In genomic region chr4:1952719-1953118, GRCh38 we compare ENCODE assay signal across 28 cellular contexts.
"Had no signal": no experiment of that assay in that cellular context is flagged by ENCODE, and none has a peak within 500 bp of the region (broad histone marks: within the 10 kb centered on the region; RNA-seq: fewer than 3 reads in every experiment).

No MANE protein-coding gene starts in this region.

- H3K4me3 ChIP-seq: gastroesophageal sphincter, neural progenitor cell, skin epidermis, stomach, thyroid gland, upper lobe of left lung, vagina had no signal

- H3K4me3 Mint-ChIP-seq: activated naive CD4-positive, alpha-beta T cell treated with anti-CD3 and anti-CD28 coated beads, Interleukin-2, amount 50 U/mL, for 24 hours; activated naive CD8-positive, alpha-beta T cell treated with anti-CD3 and anti-CD28 coated beads, Interleukin-2, amount 50 U/mL, for 24 hours; effector memory CD8-positive, alpha-beta T cell; immature natural killer cell; naive thymus-derived CD8-positive, alpha-beta T cell; neural progenitor cell; T-helper 17 cell had no signal

- DNase-seq: activated CD4-positive, alpha-beta T cell treated with anti-CD3 and anti-CD28 coated beads for 48 hours; activated CD4-positive, alpha-beta T cell treated with anti-CD3 and anti-CD28 coated beads, Interleukin-2, amount 50 U/mL, for 48 hours; activated CD8-positive, alpha-beta memory T cell treated with anti-CD3 and anti-CD28 coated beads for 24 hours; activated gamma-delta T cell treated with Interleukin-2 at 50 U/mL for 16 hours; activated naive CD8-positive, alpha-beta T cell treated with anti-CD3 and anti-CD28 coated beads, Interleukin-2, amount 50 U/mL, for 24 hours; amygdala; cortex of kidney; effector memory CD8-positive, alpha-beta T cell; erythroblast; hypothalamus; immature natural killer cell; midbrain; naive thymus-derived CD8-positive, alpha-beta T cell; stimulated activated CD4-positive, alpha-beta T cell treated with anti-CD3 and anti-CD28 coated beads, Interleukin-12 subunit alpha, Interleukin-12 subunit beta, amount 100 ng/mL, for 4 hours; stimulated activated CD4-positive, alpha-beta T cell treated with anti-CD3 and anti-CD28 coated beads, Interleukin-4, amount 100 ng/mL, for 1 hour; stomach; T-helper 17 cell; T1000; thyroid gland; WERI-Rb-1 had no signal

- H3K4me1 ChIP-seq: gastroesophageal sphincter, neural progenitor cell, thyroid gland, vagina had no signal

- H3K36me3 ChIP-seq: neural progenitor cell had no signal

- ATAC-seq: activated CD4-positive, CD25-positive, alpha-beta regulatory T cell treated with anti-CD3 and anti-CD28 coated beads, Interleukin-2, amount 50 U/mL, for 24 hours; activated naive CD8-positive, alpha-beta T cell treated with anti-CD3 and anti-CD28 coated beads, Interleukin-2, amount 50 U/mL, for 24 hours; effector memory CD8-positive, alpha-beta T cell; gastroesophageal sphincter; naive thymus-derived CD8-positive, alpha-beta T cell; sciatic nerve; T-helper 17 cell had no signal

- H3K27ac Mint-ChIP-seq: activated naive CD4-positive, alpha-beta T cell treated with anti-CD3 and anti-CD28 coated beads, Interleukin-2, amount 50 U/mL, for 24 hours; activated naive CD8-positive, alpha-beta T cell treated with anti-CD3 and anti-CD28 coated beads, Interleukin-2, amount 50 U/mL, for 24 hours; immature natural killer cell; naive thymus-derived CD8-positive, alpha-beta T cell; neural progenitor cell; T-helper 17 cell had no signal

- H3K9me3 Mint-ChIP-seq: activated naive CD4-positive, alpha-beta T cell treated with anti-CD3 and anti-CD28 coated beads, Interleukin-2, amount 50 U/mL, for 24 hours; activated naive CD8-positive, alpha-beta T cell treated with anti-CD3 and anti-CD28 coated beads, Interleukin-2, amount 50 U/mL, for 24 hours; effector memory CD8-positive, alpha-beta T cell; immature natural killer cell; naive thymus-derived CD8-positive, alpha-beta T cell; neural progenitor cell had no signal

- H3K9ac ChIP-seq: neural progenitor cell had no signal

- H3K27me3 ChIP-seq: gastroesophageal sphincter, neural progenitor cell, stomach, thyroid gland, upper lobe of left lung, vagina had no signal

- H3K27ac ChIP-seq: gastroesophageal sphincter, neural progenitor cell, skin epidermis, stomach, thyroid gland, upper lobe of left lung, vagina, WERI-Rb-1 had no signal

- H3K4me1 Mint-ChIP-seq: activated naive CD4-positive, alpha-beta T cell treated with anti-CD3 and anti-CD28 coated beads, Interleukin-2, amount 50 U/mL, for 24 hours; activated naive CD8-positive, alpha-beta T cell treated with anti-CD3 and anti-CD28 coated beads, Interleukin-2, amount 50 U/mL, for 24 hours; neural progenitor cell; T-helper 17 cell had no signal

- H3K9me3 ChIP-seq: gastroesophageal sphincter, stomach, thyroid gland, upper lobe of left lung, vagina had no signal
